In the genomic region with DNA sequence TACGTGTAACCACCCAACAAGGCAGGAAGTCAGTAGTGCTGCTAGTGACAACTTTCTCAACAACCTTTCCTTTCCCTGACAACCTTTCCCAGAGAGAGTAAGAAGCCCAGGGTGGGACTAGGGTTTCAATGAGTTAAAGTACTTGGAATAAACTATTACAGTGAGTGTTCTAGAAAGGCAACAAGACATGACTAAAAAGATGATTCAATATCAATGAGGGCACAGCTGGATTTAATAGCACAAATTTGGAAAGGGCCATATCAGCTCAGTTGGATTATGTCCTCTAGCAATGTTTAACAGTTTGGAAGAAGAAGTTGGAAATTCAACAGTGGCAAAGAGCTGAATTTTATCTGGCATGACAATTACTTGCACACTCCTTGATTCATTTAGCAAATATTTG, we compare ENCODE assay signal across 1 cellular context.
TF ChIP-seq lines count a peak whose summit lies in the region.

No MANE protein-coding gene starts in this region.

TF ChIP-seq in A549, 52 proteins besides CTCF, POLR2A, EP300 and RAD21 (continued from another document):
- TF ChIP-seq HOXA7 (CRISPR knock-in tag; IDR thresholded peaks at IDR 0.05), result no peak
